ENCODE assay signal across 1 cellular context in the genomic region with DNA sequence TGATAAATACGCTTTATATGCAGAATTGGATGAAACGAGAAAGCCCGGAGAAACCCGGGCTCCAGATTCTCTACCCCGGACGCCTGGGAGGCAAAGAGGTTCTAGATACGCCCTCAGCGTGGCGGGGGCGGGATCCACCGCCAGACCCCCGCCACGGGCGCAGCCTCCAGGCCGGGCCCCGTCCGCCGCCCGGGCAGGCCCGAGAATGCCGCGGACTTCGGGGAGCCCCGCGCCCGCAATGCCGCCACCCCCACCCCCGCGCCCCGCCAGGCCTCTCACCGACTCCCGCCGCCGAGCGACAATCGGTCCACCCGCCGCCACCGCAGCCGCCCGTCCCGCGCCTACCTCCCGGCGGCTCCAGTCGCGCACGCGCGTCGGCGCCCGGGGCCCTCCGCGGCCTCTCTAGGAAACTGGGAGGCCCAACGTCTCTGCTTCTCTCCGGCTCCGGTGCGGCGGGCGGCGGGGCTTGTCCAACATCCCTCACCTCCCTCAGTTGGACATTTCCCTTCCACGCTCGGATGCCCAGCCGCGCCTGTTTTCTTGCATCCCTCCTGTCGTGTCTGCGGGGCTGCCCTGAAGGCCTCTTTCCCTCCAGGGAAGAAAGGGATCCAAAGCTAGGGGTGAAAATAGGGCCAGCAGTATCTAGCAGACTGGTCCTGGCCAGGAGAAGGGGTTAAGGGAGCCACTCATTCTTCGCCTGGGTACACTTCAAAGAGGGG.
TF ChIP-seq lines count a peak whose summit lies in the region.

ZNF445 (minus strand) TSS at position 359 of the 719 bp plus-strand sequence. CDS start 22,121 bp downstream, outside the sequence.

TF ChIP-seq in GM12878, 131 proteins besides CTCF, POLR2A, EP300 and RAD21 (continued from another document and continues in another):
- no peak for TF ChIP-seq ZBTB4 (CRISPR knock-in tag; IDR thresholded peaks at IDR 0.05)
- 0 out of 2 replicates have a peak, but pooled peaks have one; percentile 44 for TF ChIP-seq SIN3A (IDR thresholded peaks at IDR 0.05; ENCODE audit: low read depth, low read length)
- TF ChIP-seq GATAD2B (conservative IDR thresholded peaks at IDR 0.05; ENCODE audit: low read depth): no peak
- peak; percentile 36; the same call in 1 of the 2 replicates for TF ChIP-seq DPF2 (IDR thresholded peaks at IDR 0.05)
- TF ChIP-seq ASH2L (IDR thresholded peaks at IDR 0.05; ENCODE audit: borderline replicate concordance, low read depth): no peak
- TF ChIP-seq MXI1 (IDR thresholded peaks at IDR 0.05; ENCODE audit: low read depth, low read length): peak; percentile 59
- TF ChIP-seq FOS (IDR thresholded peaks at IDR 0.05; ENCODE audit: borderline replicate concordance, extremely low read depth, insufficient read length): no peak
- no peak for TF ChIP-seq MYB (IDR thresholded peaks at IDR 0.05; ENCODE audit: borderline replicate concordance, low read depth, low read length)
- TF ChIP-seq NBN (IDR thresholded peaks at IDR 0.05): no peak
- TF ChIP-seq SUZ12 (IDR thresholded peaks at IDR 0.05; ENCODE audit: unreplicated experiment): no peak
- TF ChIP-seq NR2F1 (conservative IDR thresholded peaks at IDR 0.05): no peak; the same call in 1 of the 2 replicates
- TF ChIP-seq E2F8 (IDR thresholded peaks at IDR 0.05; ENCODE audit: low read depth, partially characterized antibody): no peak
- TF ChIP-seq POLR2AphosphoS5 (IDR thresholded peaks at IDR 0.05; ENCODE audit: low read length): 0 out of 2 replicates have a peak, but pooled peaks have one; percentile 27
- TF ChIP-seq CREB1 (IDR thresholded peaks at IDR 0.05; ENCODE audit: low read depth): no peak
- TF ChIP-seq, protein P1, sequence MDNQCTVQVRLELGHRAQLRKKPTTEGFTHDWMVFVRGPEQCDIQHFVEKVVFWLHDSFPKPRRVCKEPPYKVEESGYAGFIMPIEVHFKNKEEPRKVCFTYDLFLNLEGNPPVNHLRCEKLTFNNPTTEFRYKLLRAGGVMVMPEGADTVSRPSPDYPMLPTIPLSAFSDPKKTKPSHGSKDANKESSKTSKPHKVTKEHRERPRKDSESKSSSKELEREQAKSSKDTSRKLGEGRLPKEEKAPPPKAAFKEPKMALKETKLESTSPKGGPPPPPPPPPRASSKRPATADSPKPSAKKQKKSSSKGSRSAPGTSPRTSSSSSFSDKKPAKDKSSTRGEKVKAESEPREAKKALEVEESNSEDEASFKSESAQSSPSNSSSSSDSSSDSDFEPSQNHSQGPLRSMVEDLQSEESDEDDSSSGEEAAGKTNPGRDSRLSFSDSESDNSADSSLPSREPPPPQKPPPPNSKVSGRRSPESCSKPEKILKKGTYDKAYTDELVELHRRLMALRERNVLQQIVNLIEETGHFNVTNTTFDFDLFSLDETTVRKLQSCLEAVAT (IDR thresholded peaks at IDR 0.05): no peak
- TF ChIP-seq LARP7 (IDR thresholded peaks at IDR 0.05): no peak
- no peak for TF ChIP-seq FOXM1 (IDR thresholded peaks at IDR 0.05; ENCODE audit: low read depth, low read length)
- TF ChIP-seq RAD51 (IDR thresholded peaks at IDR 0.05): no peak
- TF ChIP-seq TAF1 (IDR thresholded peaks at IDR 0.05; ENCODE audit: borderline replicate concordance, low read depth, low read length): peak; percentile 61; the same call in 1 of the 2 replicates
- no peak for TF ChIP-seq MEF2B (IDR thresholded peaks at IDR 0.05; ENCODE audit: partially characterized antibody, poor library complexity, severe bottlenecking)
- no peak for TF ChIP-seq HSF1 (IDR thresholded peaks at IDR 0.05; ENCODE audit: low read depth, low read length)
- TF ChIP-seq ELK1 (IDR thresholded peaks at IDR 0.05; ENCODE audit: low read depth, low read length): no peak
- no peak for TF ChIP-seq ZNF24 (IDR thresholded peaks at IDR 0.05)
- no peak for TF ChIP-seq ZBTB11 (CRISPR knock-in tag; IDR thresholded peaks at IDR 0.05)
- 0 out of 2 replicates have a peak, but pooled peaks have one; percentile 70 for TF ChIP-seq POLR2AphosphoS2 (IDR thresholded peaks at IDR 0.05; ENCODE audit: low read depth, low read length)
- peak; percentile 20; the same call in 1 of the 2 replicates for TF ChIP-seq PAX5 (IDR thresholded peaks at IDR 0.05; ENCODE audit: borderline replicate concordance, low read depth, low read length)
- no peak for TF ChIP-seq KLF5 (IDR thresholded peaks at IDR 0.05; ENCODE audit: partially characterized antibody)
- no peak for TF ChIP-seq SREBF2 (IDR thresholded peaks at IDR 0.05; ENCODE audit: low read length)
- no peak for TF ChIP-seq SIX5 (IDR thresholded peaks at IDR 0.05; ENCODE audit: low read depth, low read length, severe bottlenecking)
- TF ChIP-seq GABPA (IDR thresholded peaks at IDR 0.05; ENCODE audit: low read depth): no peak
- peak; percentile 73 for TF ChIP-seq IKZF1 (conservative IDR thresholded peaks at IDR 0.05)
- no peak for TF ChIP-seq BCLAF1 (IDR thresholded peaks at IDR 0.05)
- peak; percentile 29; the same call in 1 of the 2 replicates for TF ChIP-seq HCFC1 (IDR thresholded peaks at IDR 0.05; ENCODE audit: low read length)
- TF ChIP-seq SRF (IDR thresholded peaks at IDR 0.05; ENCODE audit: low read depth in 2 of 2, low read length in 2 of 2): no peak
- no peak for TF ChIP-seq IRF3 (IDR thresholded peaks at IDR 0.05)
- TF ChIP-seq SP1 (IDR thresholded peaks at IDR 0.05; ENCODE audit: low read depth, low read length): no peak
- peak; percentile 47; the same call in 1 of the 2 replicates for TF ChIP-seq RB1 (IDR thresholded peaks at IDR 0.05; ENCODE audit: borderline replicate concordance)
